Comparison of ENCODE assay signal across 10 cellular contexts in the genomic region with DNA sequence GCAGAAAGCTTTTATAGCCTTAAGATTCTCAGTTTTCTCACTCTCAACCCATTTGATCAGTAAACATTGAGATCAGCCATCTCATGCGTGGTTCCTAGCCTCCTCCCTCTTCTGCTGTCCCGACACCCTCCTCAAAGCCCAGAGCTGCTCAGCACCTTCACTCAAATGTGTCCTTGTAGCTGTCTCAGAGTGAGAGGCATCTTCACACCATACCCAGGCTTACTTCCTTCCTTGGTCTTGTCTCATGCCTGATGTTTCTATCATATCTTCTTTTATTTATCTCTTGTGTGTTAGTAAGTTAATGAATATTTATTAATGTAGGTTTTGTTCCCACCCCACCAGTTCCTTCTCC.
DNase-seq lines count a peak whose midpoint lies in the region; ATAC-seq lines count a peak whose summit lies in the region.
"Had no signal": no experiment of that assay in that cellular context is flagged by ENCODE, and none has a peak within 500 bp of the region (broad histone marks: within the 10 kb centered on the region; RNA-seq: fewer than 3 reads in every experiment).

No MANE protein-coding gene starts in this region.

- peak overlapping the region; percentile 64 to 95 (median 75) for H3K4me3 Mint-ChIP-seq in naive B cell

- peak; percentile 80 for DNase-seq in naive B cell
- no peak for DNase-seq in globus pallidus (ENCODE audit: low spot score)
- DNase-seq in MG63 = no peak
- DNase-seq: dermis blood vessel endothelial cell, islet precursor cell had no signal

- H3K9me3 ChIP-seq in MG63 = no peaks in the 10 kb centered on the region
- H3K9me3 ChIP-seq: right atrium auricular region had no signal

- H3K9me3 Mint-ChIP-seq in naive B cell = peaks cover 0 to 1% (median 0%) of the 10 kb centered on the region in 7 donors

- peaks cover 47 to 77% (median 59%) of the 10 kb centered on the region in 3 donors for H3K4me1 Mint-ChIP-seq in naive B cell

- H3K4me3 ChIP-seq in MG63 = no peak overlapping the region
- H3K4me3 ChIP-seq: right atrium auricular region had no signal

- peak; percentile 47 for ATAC-seq in GM19395 (IDR thresholded peaks at IDR 0.05; ENCODE audit: unreplicated experiment)
- peak; percentile 31 for ATAC-seq in HG02678 (IDR thresholded peaks at IDR 0.05; ENCODE audit: unreplicated experiment)
- peak; percentile 38 for ATAC-seq in HG03457 (IDR thresholded peaks at IDR 0.05; ENCODE audit: unreplicated experiment)
- peak; percentile 74 to 76 for ATAC-seq in naive B cell (ENCODE audit: low read depth in 2 of 2)
- no peak for ATAC-seq in HG02798 (IDR thresholded peaks at IDR 0.05; ENCODE audit: poor library complexity, unreplicated experiment)

- H3K27me3 ChIP-seq in MG63 = no peaks in the 10 kb centered on the region
- H3K27me3 ChIP-seq: right atrium auricular region had no signal

- H3K36me3 ChIP-seq in MG63 = no peaks in the 10 kb centered on the region
- H3K36me3 ChIP-seq: right atrium auricular region had no signal

- H3K36me3 Mint-ChIP-seq in naive B cell = no peaks in the 10 kb centered on the region

- no peaks in the 10 kb centered on the region for H3K27me3 Mint-ChIP-seq in naive B cell

- peak overlapping the region; percentile 99 to 100 (median 100) for H3K27ac Mint-ChIP-seq in naive B cell
